1 cellular context compared by ENCODE assay signal in genomic region chr16:30922420-30922959, GRCh38.
A peak's percentile ranks its signal among the peaks of the same experiment; 100 is the strongest.
TF ChIP-seq lines count a peak whose summit lies in the region.

No MANE protein-coding gene starts in this region.

TF ChIP-seq in K562, 482 proteins besides CTCF, POLR2A, EP300 and RAD21 (continued from another document and continues in another):
- TF ChIP-seq REST (CRISPR knock-in tag; IDR thresholded peaks at IDR 0.05; ENCODE audit: low read depth) (no peak), ETV6 (IDR thresholded peaks at IDR 0.05; ENCODE audit: borderline replicate concordance in 1 of 2, low read depth in 2 of 2, low read length in 1 of 2) (no peak), ETV6 (CRISPR knock-in tag; IDR thresholded peaks at IDR 0.05; ENCODE audit: borderline replicate concordance) (no peak), ATF3 (IDR thresholded peaks at IDR 0.05) (no peak), ATF3 (CRISPR knock-in tag; conservative IDR thresholded peaks at IDR 0.05) (no peak), KLF1 (tag; IDR thresholded peaks at IDR 0.05) (no peak), RBM17 (IDR thresholded peaks at IDR 0.05; ENCODE audit: borderline replicate concordance, low read depth, low read length) (no peak), FOXP1 (CRISPR knock-in tag; IDR thresholded peaks at IDR 0.05) (no peak), JUNB (CRISPR knock-in tag; conservative IDR thresholded peaks at IDR 0.05) (no peak), THRB (CRISPR knock-in tag; conservative IDR thresholded peaks at IDR 0.05) (no peak), HDAC3 (IDR thresholded peaks at IDR 0.05; ENCODE audit: borderline replicate concordance, partially characterized antibody) (no peak), RBFOX2 (IDR thresholded peaks at IDR 0.05; ENCODE audit: low read depth, low read length) (peak; percentile 93), GATAD2A (IDR thresholded peaks at IDR 0.05) (no peak), ZNF146 (CRISPR knock-in tag; IDR thresholded peaks at IDR 0.05; ENCODE audit: unreplicated experiment) (no peak), PHF20 (IDR thresholded peaks at IDR 0.05; ENCODE audit: partially characterized antibody) (no peak), RNF2 (IDR thresholded peaks at IDR 0.05) (peak; percentile 33; the same call in 1 of the 2 replicates), CHCHD3 (CRISPR knock-in tag; IDR thresholded peaks at IDR 0.05) (no peak), CREM (IDR thresholded peaks at IDR 0.05; ENCODE audit: low read depth) (peak; percentile 99), SMAD3 (CRISPR knock-in tag; conservative IDR thresholded peaks at IDR 0.05) (peak; percentile 95), NFXL1 (CRISPR knock-in tag; IDR thresholded peaks at IDR 0.05) (no peak), ZNF707 (CRISPR knock-in tag; conservative IDR thresholded peaks at IDR 0.05) (no peak), E2F1 (CRISPR knock-in tag; IDR thresholded peaks at IDR 0.05) (peak; percentile 72), KLF10 (CRISPR knock-in tag; IDR thresholded peaks at IDR 0.05) (no peak), MCM7 (IDR thresholded peaks at IDR 0.05) (no peak), HIVEP1 (CRISPR knock-in tag; IDR thresholded peaks at IDR 0.05) (no peak), THRAP3 (IDR thresholded peaks at IDR 0.05; ENCODE audit: borderline replicate concordance) (no peak), JUN (IDR thresholded peaks at IDR 0.05; ENCODE audit: borderline replicate concordance, low read depth, low read length) (no peak), JUN (CRISPR knock-in tag; IDR thresholded peaks at IDR 0.05; ENCODE audit: borderline replicate concordance) (no peak), ZNF212 (CRISPR knock-in tag; IDR thresholded peaks at IDR 0.05) (no peak), NFIX (CRISPR knock-in tag; IDR thresholded peaks at IDR 0.05; ENCODE audit: low read depth) (no peak), TARDBP (IDR thresholded peaks at IDR 0.05) (no peak), ZNF449 (CRISPR knock-in tag; IDR thresholded peaks at IDR 0.05) (no peak), RB1 (IDR thresholded peaks at IDR 0.05; ENCODE audit: low read depth) (no peak), MAFF (IDR thresholded peaks at IDR 0.05; ENCODE audit: low read length) (no peak), CHD1 (IDR thresholded peaks at IDR 0.05; ENCODE audit: low read length) (no peak), IRF1 (CRISPR knock-in tag; IDR thresholded peaks at IDR 0.05; ENCODE audit: borderline replicate concordance) (no peak), ZNF431 (CRISPR knock-in tag; IDR thresholded peaks at IDR 0.05) (no peak), CC2D1A (IDR thresholded peaks at IDR 0.05) (no peak), DEAF1 (CRISPR knock-in tag; IDR thresholded peaks at IDR 0.05) (no peak), STAT5B (CRISPR knock-in tag; IDR thresholded peaks at IDR 0.05) (no peak), ZNF407 (IDR thresholded peaks at IDR 0.05; ENCODE audit: low read depth) (peak; percentile 66), ZNF3 (CRISPR knock-in tag; IDR thresholded peaks at IDR 0.05) (no peak), IRF9 (tag; IDR thresholded peaks at IDR 0.05) (no peak), ZBTB7A (IDR thresholded peaks at IDR 0.05; ENCODE audit: borderline replicate concordance, control insufficient read depth, low read depth, low read length) (peak; percentile 73; the same call in 1 of the 2 replicates)
